In genomic region chr4:153485374-153485773, GRCh38 we compare ENCODE assay signal across 16 cellular contexts. TPM values are rescaled to one million over a fixed set of nuclear protein-coding genes. Genes with fewer than 3 reads are reported as not detected.
DNase-seq lines count a peak whose midpoint lies in the region; ATAC-seq and TF ChIP-seq lines count a peak whose summit lies in the region.
"Had no signal": no experiment of that assay in that cellular context is flagged by ENCODE, and none has a peak within 500 bp of the region (broad histone marks: within the 10 kb centered on the region; RNA-seq: fewer than 3 reads in every experiment).

No MANE protein-coding gene starts in this region.

- H3K4me3 Mint-ChIP-seq in activated CD4-positive, alpha-beta memory T cell treated with anti-CD3 and anti-CD28 coated beads for 36 hours = no peak overlapping the region
- H3K4me3 Mint-ChIP-seq in activated CD4-positive, alpha-beta memory T cell treated with anti-CD3 and anti-CD28 coated beads, Interleukin-2, amount 10 ng/mL, durations not matched to agents 7 days and 5 days = no peak overlapping the region
- peak overlapping the region in 3 of 4 donors; percentile 61 to 83 (median 71) for H3K4me3 Mint-ChIP-seq in IgD-negative memory B cell
- no peak overlapping the region for H3K4me3 Mint-ChIP-seq in central memory CD8-positive, alpha-beta T cell

- POLR2A ChIA-PET in activated CD4-positive, alpha-beta memory T cell treated with anti-CD3 and anti-CD28 coated beads for 36 hours (lab: Charles Lee) = interaction anchor here (2.0 kb wide), 1 partner anchor 18 kb away, joined by 9 read pairs; no protein-coding TSS in a partner anchor
- POLR2A ChIA-PET in activated CD4-positive, alpha-beta memory T cell treated with anti-CD3 and anti-CD28 coated beads, Interleukin-2, amount 10 ng/mL, durations not matched to agents 7 days and 5 days (lab: Charles Lee) = interaction anchor here (0.7 to 5.2 kb wide), 2 partner anchors 11 to 17 kb away, joined by 3 to 98 read pairs; partner anchors contain the start of gene TMEM131L

- intact Hi-C loops in activated CD4-positive, alpha-beta memory T cell treated with anti-CD3 and anti-CD28 coated beads for 36 hours (cut with micrococcal nuclease) = no loop called here

- H3K27me3 Mint-ChIP-seq in activated CD4-positive, alpha-beta memory T cell treated with anti-CD3 and anti-CD28 coated beads for 36 hours = no peaks in the 10 kb centered on the region
- no peaks in the 10 kb centered on the region for H3K27me3 Mint-ChIP-seq in activated CD4-positive, alpha-beta memory T cell treated with anti-CD3 and anti-CD28 coated beads, Interleukin-2, amount 10 ng/mL, durations not matched to agents 7 days and 5 days
- H3K27me3 Mint-ChIP-seq in IgD-negative memory B cell = no peaks in the 10 kb centered on the region
- H3K27me3 Mint-ChIP-seq in central memory CD8-positive, alpha-beta T cell = no peaks in the 10 kb centered on the region

- peak overlapping the region; percentile 83 for H3K27ac ChIP-seq in smooth muscle cell (ENCODE audit: low read depth)
- H3K27ac ChIP-seq: tibial nerve had no signal

- peak overlapping the region; percentile 13 for H3K4me2 ChIP-seq in smooth muscle cell

- CTCF ChIA-PET in activated CD4-positive, alpha-beta memory T cell treated with anti-CD3 and anti-CD28 coated beads for 36 hours (lab: Charles Lee) = interaction anchor here (1.5 to 4.9 kb wide), 2 partner anchors 17 to 89 kb away, joined by 12 to 33 read pairs; no protein-coding TSS in a partner anchor
- CTCF ChIA-PET in activated CD4-positive, alpha-beta memory T cell treated with anti-CD3 and anti-CD28 coated beads, Interleukin-2, amount 10 ng/mL, durations not matched to agents 7 days and 5 days (lab: Charles Lee) = interaction anchor here (2.0 to 2.4 kb wide), 2 partner anchors 10 to 13 kb away, joined by 5 to 6 read pairs; no protein-coding TSS in a partner anchor

- H3K4me1 ChIP-seq in smooth muscle cell (ENCODE audit: low read depth) = peaks cover 24% of the 10 kb centered on the region

- H3K9ac ChIP-seq in smooth muscle cell (ENCODE audit: low read depth) = no peak overlapping the region
- H3K9ac ChIP-seq: SK-N-SH had no signal

- H3K9me3 ChIP-seq in smooth muscle cell (replicated peaks; ENCODE audit: low read depth) = no peaks in the 10 kb centered on the region
- H3K9me3 ChIP-seq: SK-N-SH, tibial nerve had no signal

- H3K27me3 ChIP-seq in smooth muscle cell (ENCODE audit: low read depth) = no peaks in the 10 kb centered on the region
- H3K27me3 ChIP-seq: tibial nerve had no signal

- peaks cover 11% of the 10 kb centered on the region for H3K36me3 Mint-ChIP-seq in activated CD4-positive, alpha-beta memory T cell treated with anti-CD3 and anti-CD28 coated beads for 36 hours
- H3K36me3 Mint-ChIP-seq in activated CD4-positive, alpha-beta memory T cell treated with anti-CD3 and anti-CD28 coated beads, Interleukin-2, amount 10 ng/mL, durations not matched to agents 7 days and 5 days (ENCODE audit: low read depth) = peaks cover 12% of the 10 kb centered on the region
- no peaks in the 10 kb centered on the region for H3K36me3 Mint-ChIP-seq in IgD-negative memory B cell
- peaks cover 28% of the 10 kb centered on the region for H3K36me3 Mint-ChIP-seq in central memory CD8-positive, alpha-beta T cell (ENCODE audit: insufficient read depth)

- H3K36me3 ChIP-seq in smooth muscle cell (ENCODE audit: low read depth) = no peaks in the 10 kb centered on the region

- H3K27ac Mint-ChIP-seq in activated CD4-positive, alpha-beta memory T cell treated with anti-CD3 and anti-CD28 coated beads for 36 hours = peak overlapping the region; percentile 87
- H3K27ac Mint-ChIP-seq in activated CD4-positive, alpha-beta memory T cell treated with anti-CD3 and anti-CD28 coated beads, Interleukin-2, amount 10 ng/mL, durations not matched to agents 7 days and 5 days = no peak overlapping the region
- peak overlapping the region; percentile 87 to 92 (median 91) for H3K27ac Mint-ChIP-seq in IgD-negative memory B cell
- H3K27ac Mint-ChIP-seq in central memory CD8-positive, alpha-beta T cell (ENCODE audit: low read depth) = peak overlapping the region; percentile 93

- no peak for TF ChIP-seq CTCF in smooth muscle cell (IDR thresholded peaks at IDR 0.05; ENCODE audit: borderline replicate concordance, insufficient read depth, poor library complexity, severe bottlenecking)

- peaks cover 5% of the 10 kb centered on the region for H3F3A ChIP-seq in smooth muscle cell (ENCODE audit: low read depth)

- DNase-seq in activated CD4-positive, alpha-beta memory T cell treated with anti-CD3 and anti-CD28 coated beads for 36 hours = no peak
- no peak for DNase-seq in activated CD4-positive, alpha-beta memory T cell treated with anti-CD3 and anti-CD28 coated beads, Interleukin-2, amount 10 ng/mL, durations not matched to agents 7 days and 5 days
- no peak for DNase-seq in central memory CD8-positive, alpha-beta T cell (ENCODE audit: low spot score in 2 of 2)
- DNase-seq in smooth muscle cell (lab: John Stamatoyannopoulos, UW; ENCODE audit: unreplicated experiment) (no peak), NCI-H128 (lab: John Stamatoyannopoulos, UW; ENCODE audit: unreplicated experiment) (no peak), HuH-7.5 (ENCODE audit: low spot score) (no peak), foreskin melanocyte (no peak)
- DNase-seq: activated CD4-positive, alpha-beta T cell treated with anti-CD3 and anti-CD28 coated beads for 4 hours; activated effector memory CD4-positive, alpha-beta T cell treated with anti-CD3 and anti-CD28 coated beads, Interleukin-2, amount 50 U/mL, for 16 hours; caudate nucleus; hippocampal formation; NCI-H2029; SK-N-SH; stimulated activated CD4-positive, alpha-beta T cell treated with anti-CD3 and anti-CD28 coated beads, Interleukin-12 subunit alpha, Interleukin-12 subunit beta, amount 100 ng/mL, for 4 hours had no signal

- no peaks in the 10 kb centered on the region for H3K9me3 Mint-ChIP-seq in activated CD4-positive, alpha-beta memory T cell treated with anti-CD3 and anti-CD28 coated beads for 36 hours
- no peaks in the 10 kb centered on the region for H3K9me3 Mint-ChIP-seq in activated CD4-positive, alpha-beta memory T cell treated with anti-CD3 and anti-CD28 coated beads, Interleukin-2, amount 10 ng/mL, durations not matched to agents 7 days and 5 days
- H3K9me3 Mint-ChIP-seq in IgD-negative memory B cell = no peaks in the 10 kb centered on the region
- H3K9me3 Mint-ChIP-seq in central memory CD8-positive, alpha-beta T cell = no peaks in the 10 kb centered on the region

- 100% methylated on average over 1 of the region's 1 CpG for WGBS in smooth muscle cell (ENCODE audit: low lambda C conversion rate)

- H3K79me2 ChIP-seq in smooth muscle cell (ENCODE audit: low read depth) = no peaks in the 10 kb centered on the region

- peaks cover 73% of the 10 kb centered on the region for H3K4me1 Mint-ChIP-seq in activated CD4-positive, alpha-beta memory T cell treated with anti-CD3 and anti-CD28 coated beads for 36 hours (ENCODE audit: low read depth)
- peaks cover 73% of the 10 kb centered on the region for H3K4me1 Mint-ChIP-seq in activated CD4-positive, alpha-beta memory T cell treated with anti-CD3 and anti-CD28 coated beads, Interleukin-2, amount 10 ng/mL, durations not matched to agents 7 days and 5 days
- H3K4me1 Mint-ChIP-seq in IgD-negative memory B cell = peaks cover 71 to 78% (median 73%) of the 10 kb centered on the region in 3 donors
- H3K4me1 Mint-ChIP-seq in central memory CD8-positive, alpha-beta T cell = peaks cover 43% of the 10 kb centered on the region

- ATAC-seq in central memory CD8-positive, alpha-beta T cell (replicated peaks; ENCODE audit: extremely low read depth, poor library complexity, severe bottlenecking) = no peak

- no peak overlapping the region for H3K4me3 ChIP-seq in smooth muscle cell
- H3K4me3 ChIP-seq: tibial nerve had no signal

- no peak overlapping the region for H2AFZ ChIP-seq in smooth muscle cell (ENCODE audit: low read depth)

- no peaks in the 10 kb centered on the region for H4K20me1 ChIP-seq in smooth muscle cell (ENCODE audit: low read depth)

RNA-seq across cellular contexts. Expression of gene TMEM131L, which starts 19.2 kb away (rescaled TPM):
- total RNA-seq in activated CD4-positive, alpha-beta memory T cell treated with anti-CD3 and anti-CD28 coated beads for 36 hours = 10 to 100 TPM; 32.7 to 33.3 TPM
- 10 to 100 TPM; 25.2 to 26.3 TPM for total RNA-seq in activated CD4-positive, alpha-beta memory T cell treated with anti-CD3 and anti-CD28 coated beads, Interleukin-2, amount 10 ng/mL, durations not matched to agents 7 days and 5 days
- 48.4 TPM for polyA plus RNA-seq in IgD-negative memory B cell
- 6.7 and 12.9 TPM in 2 replicates for total RNA-seq in smooth muscle cell
- polyA plus RNA-seq in smooth muscle cell = 2.6 and 4.3 TPM in 2 replicates

Comparison
In these comparisons a context has a peak if more than half of its experiments do, and no peak if none do; other contexts are left out.
1. H3K4me3 Mint-ChIP-seq: peak in IgD-negative memory B cell (3 of 4); none in activated CD4-positive, alpha-beta memory T cell treated with anti-CD3 and anti-CD28 coated beads for 36 hours (single experiment), activated CD4-positive, alpha-beta memory T cell treated with anti-CD3 and anti-CD28 coated beads, Interleukin-2, amount 10 ng/mL, durations not matched to agents 7 days and 5 days (single experiment) and central memory CD8-positive, alpha-beta T cell (single experiment).